In genomic region chr12:124756151-124756550, GRCh38 we compare ENCODE assay signal across 17 cellular contexts.
A peak's percentile ranks its signal among the peaks of the same experiment; 100 is the strongest.
DNase-seq lines count a peak whose midpoint lies in the region; ATAC-seq and TF ChIP-seq lines count a peak whose summit lies in the region.
"Had no signal": no experiment of that assay in that cellular context is flagged by ENCODE, and none has a peak within 500 bp of the region (broad histone marks: within the 10 kb centered on the region; RNA-seq: fewer than 3 reads in every experiment).

No MANE protein-coding gene starts in this region.

- H3K27me3 Mint-ChIP-seq in nephron (ENCODE audit: low read depth), result peaks cover 23% of the 10 kb centered on the region

- TF ChIP-seq CTCF in heart right ventricle (IDR thresholded peaks at IDR 0.05) (no peak), colonic mucosa (IDR thresholded peaks at IDR 0.05) (no peak), nephron (IDR thresholded peaks at IDR 0.05; ENCODE audit: unreplicated experiment in 3 of 3) (no peak), upper lobe of right lung (IDR thresholded peaks at IDR 0.05) (no peak), GM13976 (IDR thresholded peaks at IDR 0.05; ENCODE audit: borderline replicate concordance, control extremely low read depth, extremely low read depth, insufficient read depth, missing control alignments) (no peak)

- in situ Hi-C loops in GM13976 (cut with MboI; ENCODE audit: low sequenced_read_pairs, unreplicated experiment), result loop anchor here (25.0 kb wide), 1 partner anchor 369 kb away; no protein-coding TSS in a partner anchor

- intact Hi-C loops in heart right ventricle (cut with DNase I) (loop anchor here in 2 of 10 donors (5.0 kb wide), 2 partner anchors 69 to 74 kb away; no protein-coding TSS in a partner anchor), Right ventricle myocardium superior (cut with DNase I) (no loop called here), colonic mucosa (cut with DNase I) (no loop called here), upper lobe of right lung (cut with DNase I) (no loop called here)

- H3K27ac ChIP-seq in heart right ventricle (peak overlapping the region; percentile 77 to 91 (median 84)), colonic mucosa (peak overlapping the region; percentile 23), upper lobe of right lung (peak overlapping the region; percentile 85)

- peaks cover 0 to 13% (median 0%) of the 10 kb centered on the region in 11 donors for H3K9me3 ChIP-seq in heart right ventricle
- H3K9me3 ChIP-seq in colonic mucosa, result no peaks in the 10 kb centered on the region
- no peaks in the 10 kb centered on the region for H3K9me3 ChIP-seq in upper lobe of right lung

- ATAC-seq in heart right ventricle, result no peak
- ATAC-seq in Right ventricle myocardium superior (ENCODE audit: poor library complexity), result no peak
- ATAC-seq in upper lobe of right lung, result no peak
- ATAC-seq: HCT116 had no signal

- DNase-seq in heart right ventricle (no peak), Right ventricle myocardium superior (no peak), colonic mucosa (no peak), upper lobe of right lung (no peak), dermis blood vessel endothelial cell (no peak), foreskin melanocyte (no peak), GM13976 (ENCODE audit: low spot score) (no peak)
- DNase-seq: activated CD8-positive, alpha-beta memory T cell treated with anti-CD3 and anti-CD28 coated beads, Interleukin-2, amount 50 U/mL, for 48 hours; activated naive CD4-positive, alpha-beta T cell; endodermal cell; NCI-H1694; NCI-H446 treated with DMSO at 0.1 percent for 48 hours; occipital lobe; stimulated activated naive CD8-positive, alpha-beta T cell treated with anti-CD3 and anti-CD28 coated beads, Interleukin-15, amount 100 ng/mL, for 72 hours had no signal

- peaks cover 75% of the 10 kb centered on the region for H3K4me1 Mint-ChIP-seq in nephron

- H3K4me3 ChIP-seq in heart right ventricle (no peak overlapping the region), colonic mucosa (no peak overlapping the region), upper lobe of right lung (no peak overlapping the region)

- no peaks in the 10 kb centered on the region for H3K36me3 ChIP-seq in heart right ventricle
- H3K36me3 ChIP-seq in colonic mucosa, result no peaks in the 10 kb centered on the region
- H3K36me3 ChIP-seq in upper lobe of right lung, result no peaks in the 10 kb centered on the region

- WGBS in heart right ventricle, 2 donors, result 76 to 79% methylated on average over 6 of the region's 6 CpGs

- H3K9me3 Mint-ChIP-seq in nephron, result peaks cover 17% of the 10 kb centered on the region

- H3K4me3 Mint-ChIP-seq in nephron, result no peak overlapping the region
- H3K4me3 Mint-ChIP-seq: endodermal cell; stimulated activated naive CD8-positive, alpha-beta T cell treated with anti-CD3 and anti-CD28 coated beads, Interleukin-15, amount 100 ng/mL, for 72 hours; T-helper 1 cell treated with Interleukin-12 subunit alpha and Interleukin-12 subunit beta and Interleukin-4 antibody, amounts not matched to agents 30 μg/mL and 1 μg/mL, for 36 hours had no signal

- H3K36me3 Mint-ChIP-seq in nephron (ENCODE audit: low read depth), result no peaks in the 10 kb centered on the region

- H3K9ac ChIP-seq in colonic mucosa (ENCODE audit: low read depth in 2 of 2, low read length in 2 of 2), result no peak overlapping the region

- H3K27me3 ChIP-seq in heart right ventricle (no peaks in the 10 kb centered on the region), colonic mucosa (no peaks in the 10 kb centered on the region), upper lobe of right lung (no peaks in the 10 kb centered on the region)

- H3K4me1 ChIP-seq in heart right ventricle (peaks cover 23 to 68% (median 53%) of the 10 kb centered on the region in 9 donors), colonic mucosa (no peaks in the 10 kb centered on the region), upper lobe of right lung (peaks cover 62% of the 10 kb centered on the region)

- peak overlapping the region in 2 of 3 experiments; percentile 31 to 43 for H3K27ac Mint-ChIP-seq in nephron
- H3K27ac Mint-ChIP-seq: endodermal cell; T-helper 1 cell treated with Interleukin-12 subunit alpha and Interleukin-12 subunit beta and Interleukin-4 antibody, amounts not matched to agents 30 μg/mL and 1 μg/mL, for 36 hours had no signal

Comparison
In these comparisons a context has a peak if more than half of its experiments do, and no peak if none do; other contexts are left out.
1. H3K27ac ChIP-seq: peak in every context shown above with its lines; median percentile 85 in upper lobe of right lung; 84 in heart right ventricle; 23 in colonic mucosa.